ENCODE assay signal across 8 cellular contexts in the genomic region with DNA sequence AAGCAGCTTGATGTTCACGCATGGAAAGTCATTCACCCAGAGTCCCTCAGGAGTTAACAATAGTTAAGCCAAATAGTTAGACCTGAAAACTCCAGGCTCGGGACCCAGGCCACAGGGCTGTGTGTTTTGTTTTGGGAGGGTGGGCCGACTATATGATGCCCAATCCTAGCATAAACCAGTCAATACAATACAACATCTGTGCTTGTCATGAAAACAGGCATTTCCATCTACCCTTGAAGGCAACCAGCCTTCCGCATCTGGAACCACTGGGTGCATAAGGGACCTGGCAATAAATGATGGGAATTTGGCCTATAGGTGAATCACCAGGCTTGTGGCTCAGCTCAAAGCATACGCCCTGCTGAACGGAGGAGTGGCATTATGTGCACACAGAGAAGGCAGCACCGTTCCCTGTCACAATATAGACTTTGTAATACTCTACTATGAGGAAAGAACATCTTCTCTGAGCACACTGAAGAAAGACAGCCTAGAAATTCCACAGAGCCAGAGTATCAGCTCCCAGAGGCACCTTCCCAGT.
DNase-seq lines count a peak whose midpoint lies in the region; ATAC-seq and TF ChIP-seq lines count a peak whose summit lies in the region.
"Had no signal": no experiment of that assay in that cellular context is flagged by ENCODE, and none has a peak within 500 bp of the region (broad histone marks: within the 10 kb centered on the region; RNA-seq: fewer than 3 reads in every experiment).

No MANE protein-coding gene starts in this region.

- BruUV-seq in Panc1 (replicated peaks; lab: Mats Ljungman, UMichigan), result no TSS peak

- TF ChIP-seq CTCF in Panc1 (IDR thresholded peaks at IDR 0.05), result no peak

- no peak overlapping the region for H3K4me3 ChIP-seq in Panc1 (ENCODE audit: low read depth in 2 of 2, low read length in 2 of 2)

- no peak overlapping the region for H3K27ac ChIP-seq in Panc1 (ENCODE audit: low read length)

- no peaks in the 10 kb centered on the region for H3K36me3 ChIP-seq in Panc1 (ENCODE audit: control insufficient read depth, insufficient read depth, low read length)

- in situ Hi-C loops in Panc1 (cut with HindIII; ENCODE audit: low pct_unique_long_range_greater_than_20kb, low sequenced_read_pairs), result no loop called here

- no peaks in the 10 kb centered on the region for H3K4me1 ChIP-seq in Panc1 (ENCODE audit: control insufficient read depth, insufficient read depth, low read length)

- DNase-seq in EL (peak; percentile 66), Panc1 (ENCODE audit: low read depth, low spot score) (peak; percentile 27), dermis blood vessel endothelial cell (peak; percentile 15), non-pigmented ciliary epithelial cell (ENCODE audit: low read depth) (peak; percentile 28), OCI-M1 (lab: John Stamatoyannopoulos, UW) (no peak), left ventricle myocardium superior (no peak), putamen (ENCODE audit: low spot score) (no peak)
- DNase-seq: NCI-H446 treated with DMSO at 0.1 percent for 48 hours had no signal

- ATAC-seq in Panc1 (peak; percentile 66; the same call in 1 of the 2 replicates), left ventricle myocardium superior (no peak)

- no peaks in the 10 kb centered on the region for H3K9me3 ChIP-seq in Panc1 (ENCODE audit: control insufficient read depth, insufficient read depth, low read depth, low read length)

- POLR2A ChIA-PET in Panc1 (lab: Charles Lee), result no interaction called here

- CTCF ChIA-PET in Panc1 (lab: Charles Lee), result no interaction called here

- H3K27me3 ChIP-seq in Panc1 (ENCODE audit: control insufficient read depth, insufficient read depth, low read length), result no peaks in the 10 kb centered on the region

- intact Hi-C loops in Panc1 (cut with micrococcal nuclease; ENCODE audit: unreplicated experiment), result no loop called here
- intact Hi-C loops in left ventricle myocardium superior (cut with micrococcal nuclease), result no loop called here

Comparison
In these comparisons a context has a peak if more than half of its experiments do, and no peak if none do; other contexts are left out.
1. DNase-seq: peak in EL (single experiment), Panc1 (single experiment), dermis blood vessel endothelial cell (single experiment) and non-pigmented ciliary epithelial cell (single experiment); none in OCI-M1 (single experiment), left ventricle myocardium superior (single experiment) and putamen (single experiment).